In the genomic region with DNA sequence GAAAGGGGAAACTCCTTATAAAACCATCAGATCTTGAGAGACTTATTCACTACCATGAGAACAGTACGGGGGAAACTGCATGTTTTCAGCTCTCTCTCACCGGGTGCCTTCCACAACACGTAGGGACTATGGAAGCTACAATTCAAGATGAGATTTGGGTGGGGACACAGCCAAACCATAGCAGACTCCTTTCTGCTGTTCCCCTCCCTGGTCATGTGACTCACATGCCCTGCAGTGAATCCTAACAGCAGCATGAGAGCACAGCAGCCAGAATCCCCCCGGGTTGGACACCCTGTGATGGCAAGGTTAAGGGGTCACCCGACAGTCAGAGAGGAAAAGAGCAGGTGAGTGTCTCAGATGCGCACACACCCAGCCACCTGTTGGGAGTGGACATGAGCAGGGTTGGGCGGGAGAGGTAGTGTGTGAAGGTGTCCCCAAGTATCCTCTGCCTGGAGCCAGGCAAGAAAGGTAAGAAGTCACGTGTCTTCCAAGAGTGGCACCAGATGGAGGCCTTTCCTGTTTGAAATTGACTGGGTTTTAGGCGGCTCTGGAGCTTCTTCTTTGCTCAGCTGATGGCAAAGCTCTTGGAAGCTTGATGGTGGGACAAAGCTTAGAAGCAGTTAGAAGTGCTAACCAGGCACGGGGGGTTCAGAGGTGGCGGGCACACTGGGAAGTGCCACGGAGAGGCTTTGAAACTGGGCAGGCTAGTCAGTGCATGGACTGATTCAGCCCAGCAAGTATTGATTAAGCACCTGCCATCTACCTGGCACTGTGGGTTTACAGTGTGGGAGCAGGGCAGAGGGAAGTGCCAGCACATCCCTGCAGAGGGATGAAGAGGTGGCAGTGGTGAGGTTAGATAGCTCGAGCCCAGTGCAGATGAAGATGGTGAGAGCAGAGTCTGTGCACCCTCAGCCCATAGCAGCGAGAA, we compare ENCODE assay signal across 1 cellular context.
TF ChIP-seq lines count a peak whose summit lies in the region.

No MANE protein-coding gene starts in this region.

TF ChIP-seq in SK-N-SH treated with all-trans-retinoic acid at 6 μM for 48 hours, 23 proteins besides CTCF, POLR2A, EP300 and RAD21 (continued from another document):
- TF ChIP-seq SNAI2 (CRISPR knock-in tag; IDR thresholded peaks at IDR 0.05) (no peak), BACH2 (CRISPR knock-in tag; IDR thresholded peaks at IDR 0.05; ENCODE audit: borderline replicate concordance) (no peak), ZFP3 (CRISPR knock-in tag; IDR thresholded peaks at IDR 0.05) (no peak), ZC3H10 (CRISPR knock-in tag; IDR thresholded peaks at IDR 0.05) (no peak), TCF4 (CRISPR knock-in tag; IDR thresholded peaks at IDR 0.05; ENCODE audit: borderline replicate concordance) (no peak), GLIS3 (CRISPR knock-in tag; IDR thresholded peaks at IDR 0.05) (no peak), ZNF565 (CRISPR knock-in tag; conservative IDR thresholded peaks at IDR 0.05; ENCODE audit: low read depth) (no peak), PPARA (CRISPR knock-in tag; IDR thresholded peaks at IDR 0.05; ENCODE audit: borderline replicate concordance) (no peak), ZNF8 (CRISPR knock-in tag; IDR thresholded peaks at IDR 0.05) (no peak), ZNF70 (CRISPR knock-in tag; IDR thresholded peaks at IDR 0.05) (no peak)
- TF ChIP-seq, protein P1, sequence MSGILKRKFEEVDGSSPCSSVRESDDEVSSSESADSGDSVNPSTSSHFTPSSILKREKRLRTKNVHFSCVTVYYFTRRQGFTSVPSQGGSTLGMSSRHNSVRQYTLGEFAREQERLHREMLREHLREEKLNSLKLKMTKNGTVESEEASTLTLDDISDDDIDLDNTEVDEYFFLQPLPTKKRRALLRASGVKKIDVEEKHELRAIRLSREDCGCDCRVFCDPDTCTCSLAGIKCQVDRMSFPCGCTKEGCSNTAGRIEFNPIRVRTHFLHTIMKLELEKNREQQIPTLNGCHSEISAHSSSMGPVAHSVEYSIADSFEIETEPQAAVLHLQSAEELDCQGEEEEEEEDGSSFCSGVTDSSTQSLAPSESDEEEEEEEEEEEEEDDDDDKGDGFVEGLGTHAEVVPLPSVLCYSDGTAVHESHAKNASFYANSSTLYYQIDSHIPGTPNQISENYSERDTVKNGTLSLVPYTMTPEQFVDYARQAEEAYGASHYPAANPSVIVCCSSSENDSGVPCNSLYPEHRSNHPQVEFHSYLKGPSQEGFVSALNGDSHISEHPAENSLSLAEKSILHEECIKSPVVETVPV (CRISPR knock-in tag; IDR thresholded peaks at IDR 0.05): no peak
- TF ChIP-seq, protein P2, sequence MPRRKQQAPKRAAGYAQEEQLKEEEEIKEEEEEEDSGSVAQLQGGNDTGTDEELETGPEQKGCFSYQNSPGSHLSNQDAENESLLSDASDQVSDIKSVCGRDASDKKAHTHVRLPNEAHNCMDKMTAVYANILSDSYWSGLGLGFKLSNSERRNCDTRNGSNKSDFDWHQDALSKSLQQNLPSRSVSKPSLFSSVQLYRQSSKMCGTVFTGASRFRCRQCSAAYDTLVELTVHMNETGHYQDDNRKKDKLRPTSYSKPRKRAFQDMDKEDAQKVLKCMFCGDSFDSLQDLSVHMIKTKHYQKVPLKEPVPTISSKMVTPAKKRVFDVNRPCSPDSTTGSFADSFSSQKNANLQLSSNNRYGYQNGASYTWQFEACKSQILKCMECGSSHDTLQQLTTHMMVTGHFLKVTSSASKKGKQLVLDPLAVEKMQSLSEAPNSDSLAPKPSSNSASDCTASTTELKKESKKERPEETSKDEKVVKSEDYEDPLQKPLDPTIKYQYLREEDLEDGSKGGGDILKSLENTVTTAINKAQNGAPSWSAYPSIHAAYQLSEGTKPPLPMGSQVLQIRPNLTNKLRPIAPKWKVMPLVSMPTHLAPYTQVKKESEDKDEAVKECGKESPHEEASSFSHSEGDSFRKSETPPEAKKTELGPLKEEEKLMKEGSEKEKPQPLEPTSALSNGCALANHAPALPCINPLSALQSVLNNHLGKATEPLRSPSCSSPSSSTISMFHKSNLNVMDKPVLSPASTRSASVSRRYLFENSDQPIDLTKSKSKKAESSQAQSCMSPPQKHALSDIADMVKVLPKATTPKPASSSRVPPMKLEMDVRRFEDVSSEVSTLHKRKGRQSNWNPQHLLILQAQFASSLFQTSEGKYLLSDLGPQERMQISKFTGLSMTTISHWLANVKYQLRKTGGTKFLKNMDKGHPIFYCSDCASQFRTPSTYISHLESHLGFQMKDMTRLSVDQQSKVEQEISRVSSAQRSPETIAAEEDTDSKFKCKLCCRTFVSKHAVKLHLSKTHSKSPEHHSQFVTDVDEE (CRISPR knock-in tag; IDR thresholded peaks at IDR 0.05): no peak
